8 cellular contexts compared by ENCODE assay signal in the genomic region with DNA sequence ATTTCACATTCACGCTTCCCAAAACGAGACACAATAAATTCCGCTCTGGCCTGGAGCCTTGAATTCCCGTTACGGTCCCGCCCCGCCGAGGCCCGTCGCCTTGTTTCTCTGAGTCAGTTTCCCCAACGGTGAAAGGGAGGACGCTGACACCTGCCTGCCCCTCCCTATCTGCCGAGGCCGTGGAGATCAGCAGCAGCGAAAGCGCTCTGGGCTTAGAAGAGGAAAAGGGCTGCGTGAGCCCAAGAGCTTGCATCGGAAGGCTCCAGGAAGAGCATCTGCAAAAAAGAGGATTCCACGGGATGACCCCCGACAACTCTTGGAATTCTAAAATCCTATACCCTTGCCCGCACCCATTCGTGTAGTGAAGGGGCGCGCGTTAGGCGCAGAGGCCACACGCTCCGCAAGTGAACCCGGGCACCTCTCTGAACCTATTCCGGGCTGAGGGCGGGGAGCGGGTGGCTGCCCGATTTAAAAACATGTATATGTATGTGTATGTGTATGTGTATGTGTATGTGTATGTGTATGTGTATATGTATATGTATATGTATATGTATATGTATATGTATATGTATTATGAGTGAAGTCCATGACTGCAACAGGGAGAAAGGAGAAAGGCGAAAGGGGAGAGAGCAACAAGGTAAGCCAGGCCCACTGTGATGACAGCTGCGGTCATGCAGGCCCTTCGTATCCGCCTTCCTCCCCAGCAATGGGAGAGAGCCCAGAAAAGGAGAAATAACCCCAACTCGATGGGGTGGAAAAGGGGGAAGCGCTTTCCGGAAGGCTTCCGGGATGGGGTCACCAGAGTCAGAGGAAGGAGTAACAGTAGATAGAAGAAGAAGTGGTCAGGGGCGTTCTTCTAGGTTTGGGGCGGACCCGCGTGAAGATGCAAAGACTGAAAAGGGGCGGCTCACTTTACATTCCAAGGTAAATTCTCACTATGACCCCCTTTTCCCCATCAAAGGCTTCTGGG.
DNase-seq lines count a peak whose midpoint lies in the region; ATAC-seq and TF ChIP-seq lines count a peak whose summit lies in the region.

No MANE protein-coding gene starts in this region.

- no peaks in the 10 kb centered on the region for H3F3A ChIP-seq in OCI-LY1 (ENCODE audit: insufficient read depth, low read length)

- H2AFZ ChIP-seq in OCI-LY1 (ENCODE audit: low read length) = peak overlapping the region; percentile 4; the same call in 1 of the 2 replicates

- peaks cover 24 to 38% (median 32%) of the 10 kb centered on the region in 11 experiments; a peak in 20 of 22 replicates for H4K20me1 ChIP-seq in BLaER1 treated with 17β-estradiol and CSF1 and Interleukin-3, amounts not matched to agents 10 nM and 100 nM
- no peaks in the 10 kb centered on the region for H4K20me1 ChIP-seq in OCI-LY1 (ENCODE audit: insufficient read depth, low read length)

- H3K4me3 ChIP-seq in BLaER1 treated with 17β-estradiol and CSF1 and Interleukin-3, amounts not matched to agents 10 nM and 100 nM = peak overlapping the region; percentile 74 to 98 (median 85)
- H3K4me3 ChIP-seq in OCI-LY1 (ENCODE audit: low read depth, low read length, poor library complexity, severe bottlenecking) = peak overlapping the region; percentile 90

- H3K9me3 ChIP-seq in BLaER1 treated with 17β-estradiol and CSF1 and Interleukin-3, amounts not matched to agents 10 nM and 100 nM (replicated peaks in 1 of 11) = no peaks in the 10 kb centered on the region
- no peaks in the 10 kb centered on the region for H3K9me3 ChIP-seq in OCI-LY1 (ENCODE audit: low read length)

- peak; percentile 4 for ATAC-seq in GM21786 (IDR thresholded peaks at IDR 0.05; ENCODE audit: unreplicated experiment)

- peak overlapping the region; percentile 77 to 92 (median 89) for H3K9ac ChIP-seq in BLaER1 treated with 17β-estradiol and CSF1 and Interleukin-3, amounts not matched to agents 10 nM and 100 nM
- peak overlapping the region; percentile 72 for H3K9ac ChIP-seq in OCI-LY1 (ENCODE audit: low read length)

- H3K27ac ChIP-seq in BLaER1 treated with 17β-estradiol and CSF1 and Interleukin-3, amounts not matched to agents 10 nM and 100 nM = peak overlapping the region; percentile 64 to 87 (median 82)
- peak overlapping the region; percentile 13 for H3K27ac ChIP-seq in OCI-LY1 (ENCODE audit: low read depth, low read length, poor library complexity, severe bottlenecking)

- no peaks in the 10 kb centered on the region for H3K27me3 ChIP-seq in BLaER1 treated with 17β-estradiol and CSF1 and Interleukin-3, amounts not matched to agents 10 nM and 100 nM
- no peaks in the 10 kb centered on the region for H3K27me3 ChIP-seq in OCI-LY1 (ENCODE audit: insufficient read depth, low read length)

- H3K9me2 ChIP-seq in OCI-LY1 (ENCODE audit: low read depth, low read length) = no peaks in the 10 kb centered on the region

- no peak for TF ChIP-seq CTCF in OCI-LY1 (IDR thresholded peaks at IDR 0.05; ENCODE audit: low read length)

- peaks cover 32% of the 10 kb centered on the region for H3K79me2 ChIP-seq in OCI-LY1 (ENCODE audit: insufficient read depth, low read length)

- peaks cover 23 to 35% (median 33%) of the 10 kb centered on the region in 10 experiments for H3K4me1 ChIP-seq in BLaER1 treated with 17β-estradiol and CSF1 and Interleukin-3, amounts not matched to agents 10 nM and 100 nM
- peaks cover 21% of the 10 kb centered on the region for H3K4me1 ChIP-seq in OCI-LY1 (ENCODE audit: insufficient read depth, low read length, severe bottlenecking)

- intact Hi-C loops in head of caudate nucleus (cut with DNase I) = loop anchor here (5.0 kb wide), 1 partner anchor 105 kb away; no protein-coding TSS in a partner anchor

- H3K36me3 ChIP-seq in BLaER1 treated with 17β-estradiol and CSF1 and Interleukin-3, amounts not matched to agents 10 nM and 100 nM = peaks cover 0 to 7% (median 0%) of the 10 kb centered on the region in 11 experiments; a peak in 2 of 22 replicates
- no peaks in the 10 kb centered on the region for H3K36me3 ChIP-seq in OCI-LY1 (ENCODE audit: insufficient read depth, low read length)

- peak overlapping the region; percentile 68 to 95 (median 90) for H3K4me2 ChIP-seq in BLaER1 treated with 17β-estradiol and CSF1 and Interleukin-3, amounts not matched to agents 10 nM and 100 nM
- peak overlapping the region; percentile 78 for H3K4me2 ChIP-seq in OCI-LY1 (ENCODE audit: low read length)

- peak; percentile 24 for DNase-seq in activated gamma-delta T cell treated with anti-CD3 and anti-CD28 coated beads, Interleukin-2, amount 50 U/mL, for 16 hours (ENCODE audit: low read depth)
- DNase-seq in head of caudate nucleus (peak in 29 of 42 donors; percentile 20 to 82 (median 47)), putamen (ENCODE audit: low spot score) (peak; percentile 19), inferior parietal cortex (ENCODE audit: extremely low spot score) (no peak), NCI-H526 treated with DMSO at 0.1 percent for 48 hours (lab: John Stamatoyannopoulos, UW) (no peak)

Comparison
In these comparisons a context has a peak if more than half of its experiments do, and no peak if none do; other contexts are left out.
1. DNase-seq: peak in activated gamma-delta T cell treated with anti-CD3 and anti-CD28 coated beads, Interleukin-2, amount 50 U/mL, for 16 hours (single experiment), head of caudate nucleus (29 of 42) and putamen (single experiment); none in inferior parietal cortex (single experiment) and NCI-H526 treated with DMSO at 0.1 percent for 48 hours (single experiment).